Comparison of ENCODE assay signal across 15 cellular contexts in genomic region chr20:48649104-48649626, GRCh38.
DNase-seq lines count a peak whose midpoint lies in the region; ATAC-seq and TF ChIP-seq lines count a peak whose summit lies in the region.
"Had no signal": no experiment of that assay in that cellular context is flagged by ENCODE, and none has a peak within 500 bp of the region (broad histone marks: within the 10 kb centered on the region; RNA-seq: fewer than 3 reads in every experiment).

No MANE protein-coding gene starts in this region.

- BruUV-seq in PC-9 (replicated peaks; lab: Mats Ljungman, UMichigan): no TSS peak

- no peaks in the 10 kb centered on the region for H3K79me2 ChIP-seq in PC-9 (ENCODE audit: low read depth)

- H4K20me1 ChIP-seq in PC-9 (ENCODE audit: insufficient read depth): no peaks in the 10 kb centered on the region

- H3F3A ChIP-seq in PC-9 (ENCODE audit: insufficient read depth, low read depth): peaks cover 15% of the 10 kb centered on the region

- H3K4me1 ChIP-seq in HEK293 (ENCODE audit: control insufficient read depth, insufficient read depth, low read length): no peaks in the 10 kb centered on the region
- H3K4me1 ChIP-seq in PC-9 (replicated peaks; ENCODE audit: insufficient read depth): peaks cover 12% of the 10 kb centered on the region
- H3K4me1 ChIP-seq in CD4-positive, alpha-beta memory T cell (ENCODE audit: insufficient read depth, low read length): no peaks in the 10 kb centered on the region
- H3K4me1 ChIP-seq: BE2C, HAP-1 had no signal

- H3K27me3 ChIP-seq in PC-9 (ENCODE audit: insufficient read depth, low read depth): no peaks in the 10 kb centered on the region
- H3K27me3 ChIP-seq in CD4-positive, alpha-beta memory T cell (ENCODE audit: insufficient read depth, low read length): no peaks in the 10 kb centered on the region
- H3K27me3 ChIP-seq: BE2C had no signal

- DNase-seq in PC-9 (no peak), memory B cell (ENCODE audit: low spot score in 2 of 2) (no peak), kidney tubule cell (ENCODE audit: low spot score) (no peak)
- DNase-seq in CD4-positive, alpha-beta memory T cell: no peak
- DNase-seq in activated effector memory CD4-positive, alpha-beta T cell treated with anti-CD3 and anti-CD28 coated beads, Interleukin-2, amount 50 U/mL, for 16 hours: no peak
- DNase-seq: ACHN; BE2C; CD4-positive, alpha-beta T cell; GDM1; GM23248; IMR-90 had no signal

- no peaks in the 10 kb centered on the region for H3K9me3 ChIP-seq in HEK293 (ENCODE audit: control insufficient read depth, insufficient read depth, low read depth, low read length)
- no peaks in the 10 kb centered on the region for H3K9me3 ChIP-seq in PC-9 (ENCODE audit: insufficient read depth, low read depth)
- no peaks in the 10 kb centered on the region for H3K9me3 ChIP-seq in CD4-positive, alpha-beta memory T cell (ENCODE audit: control insufficient read depth in 1 of 2, low read length in 2 of 2)
- H3K9me3 ChIP-seq: BE2C, HAP-1 had no signal

- CTCF ChIA-PET in HEK293 (lab: Yijun Ruan, JAX): interaction anchor here (1.0 to 2.8 kb wide), 3 partner anchors 8 to 256 kb away, joined by 3 to 15 read pairs (median 12); no protein-coding TSS in a partner anchor
- CTCF ChIA-PET in PC-9 (lab: Charles Lee): interaction anchor here (0.6 kb wide), 2 partner anchors 257 to 476 kb away, joined by 3 to 18 read pairs; no protein-coding TSS in a partner anchor
- CTCF ChIA-PET in CD4-positive, alpha-beta memory T cell (lab: Charles Lee; ENCODE audit: partially characterized antibody): interaction anchor here (4.0 kb wide), 1 partner anchor 7 kb away, joined by 28 read pairs; no protein-coding TSS in a partner anchor

- H3K9me2 ChIP-seq in PC-9 (ENCODE audit: insufficient read depth): no peaks in the 10 kb centered on the region

- H3K27ac Mint-ChIP-seq in memory B cell: peak overlapping the region; percentile 35
- peak overlapping the region in 1 of 7 donors; percentile 68 for H3K27ac Mint-ChIP-seq in CD4-positive, alpha-beta memory T cell
- H3K27ac Mint-ChIP-seq: CD4-positive, alpha-beta T cell had no signal

- peaks cover 36% of the 10 kb centered on the region for H3K36me3 Mint-ChIP-seq in memory B cell
- peaks cover 49 to 92% of the 10 kb centered on the region in 2 donors for H3K36me3 Mint-ChIP-seq in CD4-positive, alpha-beta memory T cell

- H3K36me3 ChIP-seq in HEK293 (ENCODE audit: control insufficient read depth in 2 of 2, insufficient read depth in 1 of 2, low read length in 2 of 2) (peaks cover 0 to 46% of the 10 kb centered on the region in 2 experiments; a peak in 1 of 3 replicates), PC-9 (ENCODE audit: low read depth) (no peaks in the 10 kb centered on the region)
- H3K36me3 ChIP-seq in CD4-positive, alpha-beta memory T cell (ENCODE audit: insufficient read depth, low read length): peaks cover 93% of the 10 kb centered on the region
- H3K36me3 ChIP-seq: HAP-1 had no signal

- peak overlapping the region; percentile 25; the same call in 1 of the 2 replicates for H3K4me2 ChIP-seq in PC-9

- H3K27me3 Mint-ChIP-seq in memory B cell: no peaks in the 10 kb centered on the region
- no peaks in the 10 kb centered on the region for H3K27me3 Mint-ChIP-seq in CD4-positive, alpha-beta memory T cell
- H3K27me3 Mint-ChIP-seq: CD4-positive, alpha-beta T cell had no signal

- no peaks in the 10 kb centered on the region for H3K9me3 Mint-ChIP-seq in memory B cell
- peaks cover 0 to 8% (median 0%) of the 10 kb centered on the region in 8 donors for H3K9me3 Mint-ChIP-seq in CD4-positive, alpha-beta memory T cell
- H3K9me3 Mint-ChIP-seq: CD4-positive, alpha-beta T cell had no signal

- TF ChIP-seq CTCF in HEK293 (tag by site-specific recombination; IDR thresholded peaks at IDR 0.05): no peak
- TF ChIP-seq CTCF in PC-9 (conservative IDR thresholded peaks at IDR 0.05): no peak

- no peaks in the 10 kb centered on the region for H3K4me1 Mint-ChIP-seq in memory B cell
- H3K4me1 Mint-ChIP-seq in CD4-positive, alpha-beta memory T cell: peaks cover 0 to 2% (median 0%) of the 10 kb centered on the region in 4 donors

- no peak overlapping the region for H2AFZ ChIP-seq in PC-9
- H2AFZ ChIP-seq: GM23248 had no signal

- ATAC-seq in memory B cell (ENCODE audit: low read depth): no peak

- H3K4me3 Mint-ChIP-seq in memory B cell: no peak overlapping the region
- H3K4me3 Mint-ChIP-seq in CD4-positive, alpha-beta memory T cell: no peak overlapping the region
- H3K4me3 Mint-ChIP-seq: CD4-positive, alpha-beta T cell had no signal

- no peak overlapping the region for H3K4me3 ChIP-seq in HEK293 (ENCODE audit: low read depth, low read length)
- H3K4me3 ChIP-seq in PC-9: no peak overlapping the region
- H3K4me3 ChIP-seq in CD4-positive, alpha-beta memory T cell (ENCODE audit: low read length in 2 of 2): no peak overlapping the region
- H3K4me3 ChIP-seq: GM23248, HAP-1 had no signal

- no peak overlapping the region for H3K27ac ChIP-seq in HEK293 (ENCODE audit: extremely low read depth, low read depth, low read length)
- H3K27ac ChIP-seq in PC-9: no peak overlapping the region
- no peak overlapping the region for H3K27ac ChIP-seq in CD4-positive, alpha-beta memory T cell (ENCODE audit: low read depth, low read length)
- H3K27ac ChIP-seq: C4-2B, GM23248, HL-60 had no signal

- POLR2A ChIA-PET in HEK293 (lab: Yijun Ruan, JAX): no interaction called here
- POLR2A ChIA-PET in PC-9 (lab: Charles Lee; ENCODE audit: unreplicated experiment): no interaction called here
- POLR2A ChIA-PET in CD4-positive, alpha-beta memory T cell (lab: Charles Lee; ENCODE audit: partially characterized antibody): no interaction called here

- intact Hi-C loops in PC-9 (cut with micrococcal nuclease; ENCODE audit: unreplicated experiment): no loop called here
- intact Hi-C loops in CD4-positive, alpha-beta memory T cell (cut with micrococcal nuclease): no loop called here

TF ChIP-seq in HEK293, 187 proteins besides CTCF, POLR2A, EP300 and RAD21:
- peak; percentile 91 for TF ChIP-seq SCRT2 (tag by site-specific recombination; IDR thresholded peaks at IDR 0.05)
- no peak for TF ChIP-seq ZNF169 (tag by site-specific recombination; IDR thresholded peaks at IDR 0.05)
- TF ChIP-seq ZNF704 (tag by site-specific recombination; IDR thresholded peaks at IDR 0.05): no peak
- TF ChIP-seq SCRT1 (tag by site-specific recombination; IDR thresholded peaks at IDR 0.05; ENCODE audit: borderline replicate concordance): 0 out of 2 replicates have a peak, but pooled peaks have one; percentile 53
- TF ChIP-seq ZFP37 (tag by site-specific recombination; IDR thresholded peaks at IDR 0.05): no peak
- TF ChIP-seq ZNF777 (tag by site-specific recombination; IDR thresholded peaks at IDR 0.05; ENCODE audit: borderline replicate concordance): no peak
- no peak for TF ChIP-seq ZNF677 (tag by site-specific recombination; IDR thresholded peaks at IDR 0.05)
- TF ChIP-seq ZNF843 (tag by site-specific recombination; IDR thresholded peaks at IDR 0.05): no peak
- no peak for TF ChIP-seq SP2 (tag by site-specific recombination; IDR thresholded peaks at IDR 0.05)
- TF ChIP-seq ZBTB26 (tag by site-specific recombination; optimal IDR thresholded peaks at IDR 0.05): no peak
- no peak for TF ChIP-seq ZNF335 (tag by site-specific recombination; conservative IDR thresholded peaks at IDR 0.05)
- 0 out of 2 replicates have a peak, but pooled peaks have one; percentile 19 for TF ChIP-seq ZNF10 (tag by site-specific recombination; IDR thresholded peaks at IDR 0.05)
- no peak for TF ChIP-seq ZNF560 (tag by site-specific recombination; IDR thresholded peaks at IDR 0.05; ENCODE audit: borderline replicate concordance)
- TF ChIP-seq ZNF2 (tag by site-specific recombination; IDR thresholded peaks at IDR 0.05): no peak
TF ChIP-seq in HEK293: peak in this region for 3.
